Comparison of ENCODE assay signal across 8 cellular contexts in the genomic region with DNA sequence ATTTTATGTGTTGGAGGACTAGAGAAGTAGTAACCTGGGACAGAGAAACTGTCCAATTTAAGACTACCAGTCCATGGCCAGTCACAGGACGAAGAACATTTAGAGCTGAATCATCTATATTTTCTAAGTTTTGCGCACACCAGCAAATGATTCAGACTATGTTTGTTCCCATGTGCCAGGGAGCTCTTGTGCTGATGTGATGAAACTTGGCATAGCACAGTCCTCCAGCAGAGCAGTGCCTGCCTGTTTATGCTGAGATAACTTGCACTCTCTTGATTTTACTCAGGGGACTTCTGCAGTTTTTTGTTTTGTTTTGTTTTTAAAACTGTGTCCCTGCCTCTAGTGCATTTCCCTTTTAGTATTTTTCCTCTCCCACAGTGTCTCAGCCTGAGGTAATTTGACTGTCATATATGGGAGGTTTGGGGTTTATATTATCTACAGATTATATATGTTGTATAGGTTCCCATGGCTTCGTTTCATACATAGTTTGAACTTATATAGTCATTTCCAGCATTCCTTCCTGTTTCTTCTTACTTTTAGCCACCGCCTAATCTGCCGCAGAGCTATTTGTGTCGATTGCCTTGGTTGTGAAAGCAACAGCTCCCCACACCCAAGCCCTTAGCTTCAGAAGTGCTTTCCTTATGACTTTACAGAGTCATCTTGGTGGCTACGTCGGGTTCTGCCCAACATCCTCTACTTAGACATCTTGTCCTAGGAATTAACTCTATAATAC. TPM values are rescaled to one million over a fixed set of nuclear protein-coding genes. Genes with fewer than 3 reads are reported as not detected.
DNase-seq lines count a peak whose midpoint lies in the region; ATAC-seq and TF ChIP-seq lines count a peak whose summit lies in the region.

No MANE protein-coding gene starts in this region.

- H3K4me3 Mint-ChIP-seq in activated CD4-positive, alpha-beta T cell treated with anti-CD3 and anti-CD28 coated beads for 36 hours = peak overlapping the region; percentile 20
- peak overlapping the region; percentile 55 for H3K4me3 Mint-ChIP-seq in T-helper 2 cell treated with Interferon-gamma antibody and Interleukin-4, amounts not matched to agents 5 μg/mL and 100 μg/mL, for 36 hours

- no peaks in the 10 kb centered on the region for H3K36me3 Mint-ChIP-seq in activated CD4-positive, alpha-beta T cell treated with anti-CD3 and anti-CD28 coated beads for 36 hours (ENCODE audit: low read depth)
- H3K36me3 Mint-ChIP-seq in T-helper 2 cell treated with Interferon-gamma antibody and Interleukin-4, amounts not matched to agents 5 μg/mL and 100 μg/mL, for 36 hours (ENCODE audit: low read depth) = no peaks in the 10 kb centered on the region

- no peaks in the 10 kb centered on the region for H3K36me3 ChIP-seq in spleen

- WGBS in spleen, 5 donors = 21 to 33% (median 25%) methylated on average over 8 of the region's 8 CpGs

- H3K9me3 ChIP-seq in spleen = no peaks in the 10 kb centered on the region

- peak; percentile 73 for DNase-seq in activated CD4-positive, alpha-beta T cell treated with anti-CD3 and anti-CD28 coated beads for 36 hours
- no peak for DNase-seq in activated CD4-positive, alpha-beta T cell treated with anti-CD3 and anti-CD28 coated beads, Interleukin-2, amount 50 U/mL, for 4 hours
- DNase-seq in T-helper 2 cell treated with Interferon-gamma antibody and Interleukin-4, amounts not matched to agents 5 μg/mL and 100 μg/mL, for 36 hours (ENCODE audit: low spot score) = peak; percentile 71
- peak; percentile 24 for DNase-seq in fibroblast of villous mesenchyme (ENCODE audit: low read depth)
- DNase-seq in spleen = no peak
- DNase-seq in NCI-H1105 (lab: John Stamatoyannopoulos, UW) = no peak
- no peak for DNase-seq in DMS153 treated with DMSO at 0.1 percent for 48 hours (lab: John Stamatoyannopoulos, UW; ENCODE audit: unreplicated experiment)

- ATAC-seq in activated CD4-positive, alpha-beta T cell treated with anti-CD3 and anti-CD28 coated beads for 36 hours = peak; percentile 90
- ATAC-seq in HG03025 (IDR thresholded peaks at IDR 0.05; ENCODE audit: low FRiP score, unreplicated experiment) = peak; percentile 79

- H3K27ac Mint-ChIP-seq in activated CD4-positive, alpha-beta T cell treated with anti-CD3 and anti-CD28 coated beads for 36 hours = peak overlapping the region; percentile 44
- peak overlapping the region; percentile 79 for H3K27ac Mint-ChIP-seq in T-helper 2 cell treated with Interferon-gamma antibody and Interleukin-4, amounts not matched to agents 5 μg/mL and 100 μg/mL, for 36 hours

- no peaks in the 10 kb centered on the region for H3K27me3 ChIP-seq in spleen (replicated peaks in 1 of 7)

- TF ChIP-seq CTCF in fibroblast of villous mesenchyme (IDR thresholded peaks at IDR 0.05; ENCODE audit: insufficient read depth, low read depth, low read length) (no peak), spleen (IDR thresholded peaks at IDR 0.05 in 8 of 11, conservative IDR thresholded peaks at IDR 0.05 in 3 of 11) (no peak)

- peaks cover 0 to 15% (median 0%) of the 10 kb centered on the region in 6 donors for H3K4me1 ChIP-seq in spleen

- POLR2A ChIA-PET in activated CD4-positive, alpha-beta T cell treated with anti-CD3 and anti-CD28 coated beads for 36 hours (lab: Charles Lee) = interaction anchor here (0.9 to 1.0 kb wide), 2 partner anchors 46 to 104 kb away, joined by 3 to 5 read pairs; no protein-coding TSS in a partner anchor

- no peaks in the 10 kb centered on the region for H3K9me3 Mint-ChIP-seq in activated CD4-positive, alpha-beta T cell treated with anti-CD3 and anti-CD28 coated beads for 36 hours (ENCODE audit: low read depth)
- no peaks in the 10 kb centered on the region for H3K9me3 Mint-ChIP-seq in T-helper 2 cell treated with Interferon-gamma antibody and Interleukin-4, amounts not matched to agents 5 μg/mL and 100 μg/mL, for 36 hours

- H3K27me3 Mint-ChIP-seq in activated CD4-positive, alpha-beta T cell treated with anti-CD3 and anti-CD28 coated beads for 36 hours = peaks cover 5% of the 10 kb centered on the region
- peaks cover 17% of the 10 kb centered on the region for H3K27me3 Mint-ChIP-seq in T-helper 2 cell treated with Interferon-gamma antibody and Interleukin-4, amounts not matched to agents 5 μg/mL and 100 μg/mL, for 36 hours (ENCODE audit: low read depth)

- TF ChIP-seq POLR2A in spleen (IDR thresholded peaks at IDR 0.05) = no peak

- intact Hi-C loops in activated CD4-positive, alpha-beta T cell treated with anti-CD3 and anti-CD28 coated beads for 36 hours (cut with DNase I, micrococcal nuclease) = loop anchor here (1.0 to 2.0 kb wide), 2 partner anchors 46 to 47 kb away; no protein-coding TSS in a partner anchor
- intact Hi-C loops in spleen (cut with DNase I; ENCODE audit: low total_unique reads) = no loop called here

- H3K4me3 ChIP-seq in fibroblast of villous mesenchyme (ENCODE audit: low read depth, low read length) (no peak overlapping the region), spleen (peak overlapping the region in 2 of 8 donors; percentile 7 to 30)

- H3K4me1 Mint-ChIP-seq in activated CD4-positive, alpha-beta T cell treated with anti-CD3 and anti-CD28 coated beads for 36 hours = peaks cover 20% of the 10 kb centered on the region
- peaks cover 29% of the 10 kb centered on the region for H3K4me1 Mint-ChIP-seq in T-helper 2 cell treated with Interferon-gamma antibody and Interleukin-4, amounts not matched to agents 5 μg/mL and 100 μg/mL, for 36 hours (ENCODE audit: low read depth)

- peak overlapping the region in 6 of 8 donors; percentile 29 to 70 (median 59) for H3K27ac ChIP-seq in spleen

- CTCF ChIA-PET in activated CD4-positive, alpha-beta T cell treated with anti-CD3 and anti-CD28 coated beads for 36 hours (lab: Charles Lee) = interaction anchor here (1.0 kb wide), 1 partner anchor 9 kb away, joined by 4 read pairs; no protein-coding TSS in a partner anchor

RNA-seq across cellular contexts. Expression of a gene that starts 45.5 kb away (rescaled TPM):
- 1 to 10 TPM; 1.8 to 2.4 TPM for total RNA-seq in activated CD4-positive, alpha-beta T cell treated with anti-CD3 and anti-CD28 coated beads for 36 hours
- total RNA-seq in fibroblast of villous mesenchyme (0.86 and 0.97 TPM in 2 replicates), spleen (10 to 100 TPM in 6 of 7 donors, 1 to 10 TPM in 1; 9.5 to 16.7 (median 12.8) TPM)
- 1 to 10 TPM in 1 of 3 donors, under 1 TPM in 2; 0.63 to 1.4 (median 0.64) TPM for polyA plus RNA-seq in spleen

Comparison
In these comparisons a context has a peak if more than half of its experiments do, and no peak if none do; other contexts are left out.
1. DNase-seq: peak in activated CD4-positive, alpha-beta T cell treated with anti-CD3 and anti-CD28 coated beads for 36 hours (single experiment), T-helper 2 cell treated with Interferon-gamma antibody and Interleukin-4, amounts not matched to agents 5 μg/mL and 100 μg/mL, for 36 hours (single experiment) and fibroblast of villous mesenchyme (single experiment); none in activated CD4-positive, alpha-beta T cell treated with anti-CD3 and anti-CD28 coated beads, Interleukin-2, amount 50 U/mL, for 4 hours (0 of 2), spleen (single experiment), NCI-H1105 (single experiment) and DMS153 treated with DMSO at 0.1 percent for 48 hours (single experiment).